ENCODE assay signal across 26 cellular contexts in genomic region chr10:3514691-3515090, GRCh38.
DNase-seq lines count a peak whose midpoint lies in the region; ATAC-seq, FAIRE-seq and TF ChIP-seq lines count a peak whose summit lies in the region.
"Had no signal": no experiment of that assay in that cellular context is flagged by ENCODE, and none has a peak within 500 bp of the region (broad histone marks: within the 10 kb centered on the region; RNA-seq: fewer than 3 reads in every experiment).

No MANE protein-coding gene starts in this region.

- H2AK5ac ChIP-seq in neuronal stem cell (ENCODE audit: low read depth, low read length): peak overlapping the region; percentile 98

- POLR2A ChIA-PET in HepG2 (lab: Yijun Ruan, JAX): no interaction called here

- H2BK5ac ChIP-seq in neuronal stem cell (ENCODE audit: low read length): no peak overlapping the region

- no peak overlapping the region for H3K4me2 ChIP-seq in neuronal stem cell (ENCODE audit: insufficient read depth, low read length, poor library complexity, severe bottlenecking)
- H3K4me2 ChIP-seq in HepG2 (ENCODE audit: low read depth, low read length): no peak overlapping the region
- H3K4me2 ChIP-seq: A549; BLaER1 treated with 17β-estradiol and CSF1 and Interleukin-3, amounts not matched to agents 10 nM and 100 nM; GM23338 had no signal

- H3K4me1 ChIP-seq in heart left ventricle (peaks cover 0 to 8% (median 0%) of the 10 kb centered on the region in 12 donors), right atrium auricular region (no peaks in the 10 kb centered on the region), neuronal stem cell (ENCODE audit: control insufficient read depth in 2 of 2, insufficient read depth in 1 of 2, low read depth in 1 of 2, low read length in 2 of 2) (peaks cover 9 to 14% of the 10 kb centered on the region in 2 donors), HepG2 (ENCODE audit: insufficient read depth, low read length) (peaks cover 17% of the 10 kb centered on the region)
- H3K4me1 ChIP-seq: A549; BE2C; BLaER1 treated with 17β-estradiol and CSF1 and Interleukin-3, amounts not matched to agents 10 nM and 100 nM had no signal

- TF ChIP-seq POLR2A in heart left ventricle (IDR thresholded peaks at IDR 0.05) (no peak), HepG2 (IDR thresholded peaks at IDR 0.05; ENCODE audit: insufficient read depth in 1 of 2, low read depth in 2 of 2, low read length in 2 of 2) (no peak)

- peak overlapping the region; percentile 83 for H2BK15ac ChIP-seq in neuronal stem cell (ENCODE audit: low read length)

- DNase-seq in heart left ventricle (peak in 1 of 5 donors; percentile 48), Right ventricle myocardium superior (no peak), left ventricle myocardium superior (no peak), right atrium auricular region (ENCODE audit: low spot score) (no peak), mesenteric fat pad (ENCODE audit: low spot score) (peak; percentile 69), neuronal stem cell (ENCODE audit: low spot score) (no peak), HepG2 (ENCODE audit: low spot score) (no peak), posterior vena cava (ENCODE audit: low spot score) (no peak)
- DNase-seq: 8988T; ACHN; AML-193; BE2C; CD4-positive, alpha-beta T cell; CD8-positive, alpha-beta memory T cell; DMS 273 treated with DMSO at 0.1 percent for 48 hours; DMS79; EL; GDM1; H9 had no signal

- H3K9me3 ChIP-seq in heart left ventricle (peaks cover 0 to 4% (median under 1%) of the 10 kb centered on the region in 12 donors), right atrium auricular region (peaks cover 0 to under 1% of the 10 kb centered on the region in 2 donors), neuronal stem cell (replicated peaks in 1 of 2; ENCODE audit: control insufficient read depth in 2 of 2, insufficient read depth in 1 of 2, low read depth in 1 of 2, low read length in 2 of 2) (peaks cover 11 to 21% of the 10 kb centered on the region in 2 donors), HepG2 (ENCODE audit: low read length) (no peaks in the 10 kb centered on the region; the same call in 1 of the 2 replicates)
- H3K9me3 ChIP-seq: A549, BE2C had no signal

- H3K9ac ChIP-seq in neuronal stem cell (ENCODE audit: low read depth, low read length, poor library complexity): no peak overlapping the region
- no peak overlapping the region for H3K9ac ChIP-seq in HepG2 (ENCODE audit: insufficient read depth, low read depth, low read length)
- H3K9ac ChIP-seq: BLaER1 treated with 17β-estradiol and CSF1 and Interleukin-3, amounts not matched to agents 10 nM and 100 nM had no signal

- H3K36me3 ChIP-seq in heart left ventricle (no peaks in the 10 kb centered on the region), right atrium auricular region (no peaks in the 10 kb centered on the region), neuronal stem cell (replicated peaks in 1 of 2; ENCODE audit: control insufficient read depth in 2 of 2, insufficient read depth in 2 of 2, low read length in 2 of 2) (no peaks in the 10 kb centered on the region), HepG2 (replicated peaks in 1 of 2; ENCODE audit: control insufficient read depth in 1 of 2, insufficient read depth in 2 of 2, low read length in 2 of 2) (no peaks in the 10 kb centered on the region)
- H3K36me3 ChIP-seq: BE2C had no signal

- no peak overlapping the region for H3K14ac ChIP-seq in neuronal stem cell (ENCODE audit: low read length)

- in situ Hi-C loops in HepG2 (cut with HindIII; ENCODE audit: extremely low pct_ligation_motif_present, low pct_unique_long_range_greater_than_20kb): no loop called here

- H2AFZ ChIP-seq in neuronal stem cell (ENCODE audit: low read length) (no peak overlapping the region), HepG2 (ENCODE audit: low read length) (no peak overlapping the region)
- H2AFZ ChIP-seq: GM23338 had no signal

- H3K4ac ChIP-seq in neuronal stem cell (ENCODE audit: low read length): no peak overlapping the region

- no TSS peak for BruUV-seq in HepG2 (replicated peaks; lab: Mats Ljungman, UMichigan)

- no peaks in the 10 kb centered on the region for H3K79me1 ChIP-seq in neuronal stem cell (ENCODE audit: low read depth, low read length)

- H3K27ac ChIP-seq in heart left ventricle: peak overlapping the region in 4 of 12 donors; percentile 2 to 42 (median 26)
- no peak overlapping the region for H3K27ac ChIP-seq in right atrium auricular region
- no peak overlapping the region for H3K27ac ChIP-seq in neuronal stem cell (replicated peaks; ENCODE audit: low read length)
- H3K27ac ChIP-seq in HepG2 (ENCODE audit: extremely low read length, insufficient read depth, low read length): no peak overlapping the region
- H3K27ac ChIP-seq: A549; BLaER1 treated with 17β-estradiol and CSF1 and Interleukin-3, amounts not matched to agents 10 nM and 100 nM had no signal

- peak overlapping the region; percentile 24 for H3K18ac ChIP-seq in neuronal stem cell (ENCODE audit: low read length)

- no peaks in the 10 kb centered on the region for H4K20me1 ChIP-seq in HepG2 (ENCODE audit: insufficient read depth, low read length)
- H4K20me1 ChIP-seq: BLaER1 treated with 17β-estradiol and CSF1 and Interleukin-3, amounts not matched to agents 10 nM and 100 nM had no signal

- no peak for FAIRE-seq in HepG2 (lab: Jason Lieb, UNC)
- FAIRE-seq: A549, D721Med, GM12878, GM19239 had no signal

- H3K27me3 ChIP-seq in heart left ventricle (no peaks in the 10 kb centered on the region), right atrium auricular region (no peaks in the 10 kb centered on the region), neuronal stem cell (ENCODE audit: control insufficient read depth in 3 of 3, insufficient read depth in 3 of 3, low read depth in 1 of 3, low read length in 3 of 3) (no peaks in the 10 kb centered on the region), HepG2 (ENCODE audit: control insufficient read depth in 1 of 2, insufficient read depth in 2 of 2, low read length in 2 of 2) (peaks cover 0 to 15% of the 10 kb centered on the region in 2 experiments; a peak in 2 of 5 replicates)
- H3K27me3 ChIP-seq: BE2C; BLaER1 treated with 17β-estradiol and CSF1 and Interleukin-3, amounts not matched to agents 10 nM and 100 nM had no signal

- intact Hi-C loops in heart left ventricle (cut with DNase I) (loop anchor here in 1 of 10 donors (2.0 kb wide), 1 partner anchor 44 kb away; no protein-coding TSS in a partner anchor), Right ventricle myocardium superior (cut with DNase I) (no loop called here), left ventricle myocardium superior (cut with micrococcal nuclease) (no loop called here), HepG2 (cut with micrococcal nuclease; ENCODE audit: unreplicated experiment) (no loop called here), posterior vena cava (cut with DNase I) (no loop called here)

- no peak for TF ChIP-seq RAD21 in HepG2 (CRISPR knock-in tag; IDR thresholded peaks at IDR 0.05)

- 55 to 63% (median 61%) methylated on average over 7 of the region's 7 CpGs for WGBS in heart left ventricle, 4 donors
- WGBS in neuronal stem cell (ENCODE audit: extremely low coverage in 2 of 2, insufficient read length in 2 of 2, insufficient replicate concordance in 1 of 2), 2 donors: no CpG with 5 or more reads among the region's 7 CpGs
- 12% methylated on average over 7 of the region's 7 CpGs for WGBS in HepG2 (ENCODE audit: low lambda C conversion rate)

- H2BK120ac ChIP-seq in neuronal stem cell (ENCODE audit: low read depth, low read length): no peak overlapping the region

- TF ChIP-seq EP300 in HepG2 (IDR thresholded peaks at IDR 0.05; ENCODE audit: low read depth in 2 of 2, low read length in 2 of 2): no peak
- TF ChIP-seq EP300 in HepG2 (CRISPR knock-in tag; IDR thresholded peaks at IDR 0.05; ENCODE audit: borderline replicate concordance): no peak

- no peaks in the 10 kb centered on the region for H3K79me2 ChIP-seq in HepG2 (ENCODE audit: insufficient read depth, low read length)

- no peak overlapping the region for H4K8ac ChIP-seq in neuronal stem cell (ENCODE audit: low read depth, low read length)

- H3K23ac ChIP-seq in neuronal stem cell (ENCODE audit: low read depth, low read length, poor library complexity): peak overlapping the region; percentile 46

- peak overlapping the region in 2 of 12 donors; percentile 35 to 39 for H3K4me3 ChIP-seq in heart left ventricle
- H3K4me3 ChIP-seq in right atrium auricular region: no peak overlapping the region
- H3K4me3 ChIP-seq in neuronal stem cell (ENCODE audit: low read length in 2 of 2): no peak overlapping the region
- no peak overlapping the region for H3K4me3 ChIP-seq in HepG2 (replicated peaks in 1 of 3; ENCODE audit: insufficient read depth in 1 of 3, low read depth in 2 of 3, low read length in 3 of 3)
- H3K4me3 ChIP-seq: A549; BLaER1 treated with 17β-estradiol and CSF1 and Interleukin-3, amounts not matched to agents 10 nM and 100 nM; GM12878; GM23338 had no signal

- ATAC-seq in heart left ventricle: peak in 3 of 4 donors; percentile 39 to 84 (median 64)
- ATAC-seq in Right ventricle myocardium superior (ENCODE audit: poor library complexity): no peak
- ATAC-seq in left ventricle myocardium superior: peak; percentile 60
- ATAC-seq in HepG2: no peak
- ATAC-seq: A549, GM12878, GM23338, HCT116 had no signal

- H2BK12ac ChIP-seq in neuronal stem cell (ENCODE audit: low read length): no peak overlapping the region

- H4K91ac ChIP-seq in neuronal stem cell (ENCODE audit: low read depth, low read length, poor library complexity): no peak overlapping the region

- TF ChIP-seq CTCF in heart left ventricle (IDR thresholded peaks at IDR 0.05) (no peak), right atrium auricular region (IDR thresholded peaks at IDR 0.05) (no peak), HepG2 (CRISPR knock-in tag; IDR thresholded peaks at IDR 0.05) (no peak)

- CTCF ChIA-PET in HepG2 (lab: Yijun Ruan, JAX; ENCODE audit: low intra/inter-chr PET ratio, low total read pairs): no interaction called here

TF ChIP-seq in HepG2, 621 proteins besides CTCF, POLR2A, EP300 and RAD21 (continues in another document):
- TF ChIP-seq IRF2 (CRISPR knock-in tag; IDR thresholded peaks at IDR 0.05) (no peak), DR1 (CRISPR knock-in tag; IDR thresholded peaks at IDR 0.05) (no peak), ZFY (CRISPR knock-in tag; IDR thresholded peaks at IDR 0.05) (no peak), HNRNPH1 (optimal IDR thresholded peaks at IDR 0.05; ENCODE audit: low read depth, low read length) (no peak), ZNF484 (CRISPR knock-in tag; IDR thresholded peaks at IDR 0.05; ENCODE audit: borderline replicate concordance, low read depth) (no peak)

Comparison
In these comparisons a context has a peak if more than half of its experiments do, and no peak if none do; other contexts are left out.
1. ATAC-seq: peak in heart left ventricle (3 of 4) and left ventricle myocardium superior (single experiment); none in Right ventricle myocardium superior (single experiment) and HepG2 (single experiment).